Comparison of ENCODE assay signal across 1 cellular context in the genomic region with DNA sequence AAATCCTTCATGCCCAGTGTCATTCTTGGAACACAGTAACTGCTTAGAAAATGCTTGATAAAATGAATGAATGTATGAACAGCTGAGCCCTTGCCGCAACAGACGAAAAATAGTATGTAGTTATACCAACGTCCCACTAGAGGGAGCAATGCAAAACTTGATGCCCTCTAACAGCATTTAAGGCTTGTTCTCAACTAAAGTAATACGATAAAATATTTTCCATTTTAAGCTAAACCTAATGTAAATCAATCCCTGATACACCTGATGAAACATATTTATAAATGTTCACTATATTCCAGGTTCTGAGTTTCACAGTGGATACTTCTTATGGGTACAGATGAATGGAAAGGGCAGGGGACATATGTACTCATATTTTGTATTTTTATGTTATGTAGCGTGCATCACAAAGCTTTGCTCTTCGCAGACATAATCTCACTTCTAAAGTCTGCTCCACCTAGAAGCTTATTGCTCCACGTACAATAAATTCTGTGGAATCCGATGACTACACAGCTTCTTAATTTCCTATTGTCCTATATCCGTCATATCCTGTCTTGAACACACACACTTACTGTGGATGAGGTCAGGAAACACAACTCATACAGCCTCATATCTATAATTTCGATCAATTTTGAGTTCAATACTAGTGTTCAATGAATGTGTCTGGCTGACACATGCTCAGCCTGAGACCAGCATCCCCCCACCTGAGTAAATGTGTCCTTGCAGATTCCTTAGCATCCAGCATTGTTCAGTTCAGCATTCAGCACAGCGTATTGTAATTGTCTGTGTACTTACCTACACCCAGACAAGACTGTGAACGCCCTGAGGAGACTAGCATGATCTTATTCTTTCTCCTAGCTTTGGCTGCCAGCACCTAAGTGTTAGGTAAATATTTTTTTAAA.
TF ChIP-seq lines count a peak whose summit lies in the region.

No MANE protein-coding gene starts in this region.

TF ChIP-seq in HepG2, 621 proteins besides CTCF, POLR2A, EP300 and RAD21:
- TF ChIP-seq BCL6 (CRISPR knock-in tag; IDR thresholded peaks at IDR 0.05) (no peak), ZC3H13 (CRISPR knock-in tag; IDR thresholded peaks at IDR 0.05) (no peak), ZNF557 (CRISPR knock-in tag; IDR thresholded peaks at IDR 0.05) (no peak), ELF1 (CRISPR knock-in tag; IDR thresholded peaks at IDR 0.05) (no peak), ZNF24 (IDR thresholded peaks at IDR 0.05) (peak; percentile 44; the same call in 1 of the 2 replicates)
- TF ChIP-seq, protein P1, sequence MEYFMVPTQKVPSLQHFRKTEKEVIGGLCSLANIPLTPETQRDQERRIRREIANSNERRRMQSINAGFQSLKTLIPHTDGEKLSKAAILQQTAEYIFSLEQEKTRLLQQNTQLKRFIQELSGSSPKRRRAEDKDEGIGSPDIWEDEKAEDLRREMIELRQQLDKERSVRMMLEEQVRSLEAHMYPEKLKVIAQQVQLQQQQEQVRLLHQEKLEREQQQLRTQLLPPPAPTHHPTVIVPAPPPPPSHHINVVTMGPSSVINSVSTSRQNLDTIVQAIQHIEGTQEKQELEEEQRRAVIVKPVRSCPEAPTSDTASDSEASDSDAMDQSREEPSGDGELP (IDR thresholded peaks at IDR 0.05; ENCODE audit: borderline replicate concordance, low read depth): peak; percentile 37; the same call in 1 of the 2 replicates
